In genomic region chr7:27098493-27099223, GRCh38 we compare ENCODE assay signal across 9 cellular contexts. TPM values are rescaled to one million over a fixed set of nuclear protein-coding genes. Genes with fewer than 3 reads are reported as not detected.
DNase-seq lines count a peak whose midpoint lies in the region; ATAC-seq lines count a peak whose summit lies in the region.
"Had no signal": no experiment of that assay in that cellular context is flagged by ENCODE, and none has a peak within 500 bp of the region (broad histone marks: within the 10 kb centered on the region; RNA-seq: fewer than 3 reads in every experiment).

No MANE protein-coding gene starts in this region.

- H3K27ac ChIP-seq in rectal smooth muscle tissue (ENCODE audit: low read depth, low read length) = peak overlapping the region; percentile 89

- peak overlapping the region; percentile 95 for H3K4me3 ChIP-seq in rectal smooth muscle tissue (ENCODE audit: low read length)

- peaks cover 22% of the 10 kb centered on the region for H3K4me1 ChIP-seq in rectal smooth muscle tissue (ENCODE audit: control insufficient read depth, insufficient read depth, low read length)

- peak overlapping the region; percentile 4 for H3K9ac ChIP-seq in rectal smooth muscle tissue (ENCODE audit: low read length)

- H3K36me3 ChIP-seq in rectal smooth muscle tissue (ENCODE audit: control insufficient read depth, insufficient read depth, low read length) = peaks cover 4% of the 10 kb centered on the region

- DNase-seq in Daoy (ENCODE audit: low read depth) (peak; percentile 81), SW480 (ENCODE audit: low spot score) (peak; percentile 50), glomerular visceral epithelial cell (ENCODE audit: extremely low spot score) (peak; percentile 54), D341Med (ENCODE audit: low spot score) (no peak), hypothalamus (lab: John Stamatoyannopoulos, UW) (no peak)
- DNase-seq: NK-92 treated with Interleukin-12 subunit alpha and Interleukin-12 subunit beta, amount 100 ng/mL, for 24 hours had no signal

- ATAC-seq in activated CD4-positive, CD25-positive, alpha-beta regulatory T cell treated with anti-CD3 and anti-CD28 coated beads, Interleukin-2, amount 50 U/mL, for 24 hours = no peak
- no peak for ATAC-seq in HG03045 (IDR thresholded peaks at IDR 0.05; ENCODE audit: unreplicated experiment)

- no peaks in the 10 kb centered on the region for H3K27me3 ChIP-seq in rectal smooth muscle tissue (ENCODE audit: control insufficient read depth, insufficient read depth, low read length)

RNA-seq across cellular contexts. Expression of gene HOXA1, which starts 2.9 kb away (rescaled TPM):
- 5.5 and 6.4 TPM in 2 replicates for total RNA-seq in Daoy (2014; rRNA removed; shearing (Covaris generic))

RNA-seq across cellular contexts. Expression of gene HOXA2, which starts 3.8 kb away (rescaled TPM):
- total RNA-seq in Daoy (2014; rRNA removed; shearing (Covaris generic)) = 11.4 and 12.1 TPM in 2 replicates

RNA-seq across cellular contexts. Expression of gene HOXA4, which starts 31.9 kb away (rescaled TPM):
- 4.1 and 6.7 TPM in 2 replicates for total RNA-seq in Daoy (2014; rRNA removed; shearing (Covaris generic))

RNA-seq across cellular contexts. Expression of gene HOXA5, which starts 44.8 kb away (rescaled TPM):
- 22.6 and 41.1 TPM in 2 replicates for total RNA-seq in Daoy (2014; rRNA removed; shearing (Covaris generic))

RNA-seq across cellular contexts. Expression of gene HOXA6, which starts 48.9 kb away (rescaled TPM):
- 0.92 and 4.2 TPM in 2 replicates for total RNA-seq in Daoy (2014; rRNA removed; shearing (Covaris generic))

Comparison
In these comparisons a context has a peak if more than half of its experiments do, and no peak if none do; other contexts are left out.
1. DNase-seq: peak in Daoy (single experiment), SW480 (single experiment) and glomerular visceral epithelial cell (single experiment); none in D341Med (single experiment) and hypothalamus (0 of 51).